ENCODE assay signal across 8 cellular contexts in the genomic region with DNA sequence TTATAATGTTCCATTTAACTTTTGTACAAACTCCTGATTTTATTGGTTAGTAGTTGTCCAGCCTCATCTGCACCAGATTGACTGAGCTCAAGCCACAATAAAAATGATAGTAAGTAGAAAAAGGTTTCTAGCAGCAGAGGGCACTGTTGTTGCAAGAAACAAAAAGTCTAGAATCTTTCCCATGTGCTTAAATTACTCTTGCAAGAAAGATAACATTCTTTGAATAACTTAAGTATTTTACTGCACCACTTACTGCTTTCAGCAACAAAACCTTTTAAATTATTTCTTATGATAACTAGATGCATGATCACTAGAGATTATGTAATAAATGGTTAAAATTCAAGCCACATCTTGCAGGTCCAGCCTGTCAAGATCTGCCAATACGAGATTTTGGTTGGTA. TPM values are rescaled to one million over a fixed set of nuclear protein-coding genes. Genes with fewer than 3 reads are reported as not detected.
A peak's percentile ranks its signal among the peaks of the same experiment; 100 is the strongest.
DNase-seq lines count a peak whose midpoint lies in the region; ATAC-seq, FAIRE-seq and TF ChIP-seq lines count a peak whose summit lies in the region.

No MANE protein-coding gene starts in this region.

- peak; percentile 53 for ATAC-seq in HG03095 (IDR thresholded peaks at IDR 0.05; ENCODE audit: unreplicated experiment)
- no peak for ATAC-seq in activated CD8-positive, alpha-beta memory T cell treated with anti-CD3 and anti-CD28 coated beads, Interleukin-2, amount 10 ng/mL, durations not matched to agents 7 days and 5 days

- H4K8ac ChIP-seq in mesendoderm (ENCODE audit: low read depth, low read length) = no peak overlapping the region

- no peaks in the 10 kb centered on the region for H3K27me3 ChIP-seq in mesendoderm (ENCODE audit: insufficient read depth, low read length, poor library complexity)

- TF ChIP-seq POLR2A in GM12892 (IDR thresholded peaks at IDR 0.05; ENCODE audit: low read depth, low read length) = no peak

- no peak overlapping the region for H3K23ac ChIP-seq in mesendoderm (ENCODE audit: low read length)

- no peak overlapping the region for H2AK5ac ChIP-seq in mesendoderm (ENCODE audit: low read length)

- in situ Hi-C loops in GM13976 (cut with MboI; ENCODE audit: low sequenced_read_pairs, unreplicated experiment) = loop anchor here (25.0 kb wide), 1 partner anchor 180 kb away; no protein-coding TSS in a partner anchor

- H3K4me3 Mint-ChIP-seq in activated CD8-positive, alpha-beta memory T cell treated with anti-CD3 and anti-CD28 coated beads, Interleukin-2, amount 10 ng/mL, durations not matched to agents 7 days and 5 days = no peak overlapping the region

- no peak overlapping the region for H3K4ac ChIP-seq in mesendoderm (ENCODE audit: low read depth, low read length)

- H3K4me1 ChIP-seq in mesendoderm (ENCODE audit: control insufficient read depth, low read depth, low read length) = no peaks in the 10 kb centered on the region

- no peak overlapping the region for H2BK120ac ChIP-seq in mesendoderm (ENCODE audit: low read depth, low read length)

- no peak overlapping the region for H3K18ac ChIP-seq in mesendoderm (ENCODE audit: low read length)

- TF ChIP-seq CTCF in AG04449 (IDR thresholded peaks at IDR 0.05; ENCODE audit: insufficient read depth, low read length, missing control alignments) (peak; percentile 25), GM13976 (IDR thresholded peaks at IDR 0.05; ENCODE audit: borderline replicate concordance, control extremely low read depth, extremely low read depth, insufficient read depth, missing control alignments) (peak; percentile 48)

- H3K79me2 ChIP-seq in mesendoderm (ENCODE audit: control insufficient read depth, insufficient read depth, low read length) = no peaks in the 10 kb centered on the region

- H3K56ac ChIP-seq in mesendoderm (ENCODE audit: low read length) = no peak overlapping the region

- CTCF ChIA-PET in AG04449 (lab: Yijun Ruan, JAX) = interaction anchor here (0.7 to 5.9 kb wide), 21 partner anchors 9 to 193 kb away, joined by 3 to 58 read pairs (median 5); partner anchors contain the start of gene WASL
- CTCF ChIA-PET in activated CD8-positive, alpha-beta memory T cell treated with anti-CD3 and anti-CD28 coated beads, Interleukin-2, amount 10 ng/mL, durations not matched to agents 7 days and 5 days (lab: Charles Lee) = interaction anchor here (0.6 to 2.4 kb wide), 14 partner anchors 8 to 202 kb away, joined by 3 to 28 read pairs (median 4); partner anchors contain the start of gene WASL

- WGBS in mesendoderm (ENCODE audit: extremely low coverage, insufficient coverage, low lambda C conversion rate) = no CpG with 5 or more reads among the region's 1 CpG

- no peaks in the 10 kb centered on the region for H3K79me1 ChIP-seq in mesendoderm (ENCODE audit: low read length)

- H3K36me3 Mint-ChIP-seq in activated CD8-positive, alpha-beta memory T cell treated with anti-CD3 and anti-CD28 coated beads, Interleukin-2, amount 10 ng/mL, durations not matched to agents 7 days and 5 days = peaks cover 10% of the 10 kb centered on the region

- H3K36me3 ChIP-seq in mesendoderm (ENCODE audit: control insufficient read depth, insufficient read depth, low read length) = no peaks in the 10 kb centered on the region

- FAIRE-seq in GM12892 (lab: Jason Lieb, UNC) = no peak

- DNase-seq in AG04449 (ENCODE audit: low read depth, low spot score) (peak; percentile 34), GM13976 (ENCODE audit: low spot score) (no peak), NCI-H82 treated with DMSO at 0.1 percent for 48 hours (lab: John Stamatoyannopoulos, UW; ENCODE audit: unreplicated experiment) (peak; percentile 20), dermis blood vessel endothelial cell (peak; percentile 71), mesendoderm (peak; percentile 74), GM12892 (ENCODE audit: insufficient read length) (no peak)
- no peak for DNase-seq in activated CD8-positive, alpha-beta memory T cell treated with anti-CD3 and anti-CD28 coated beads, Interleukin-2, amount 10 ng/mL, durations not matched to agents 7 days and 5 days

- H3K4me2 ChIP-seq in mesendoderm (ENCODE audit: low read length) = no peak overlapping the region

- H2BK5ac ChIP-seq in mesendoderm (ENCODE audit: low read length) = no peak overlapping the region

- H3K27ac ChIP-seq in mesendoderm (ENCODE audit: low read depth, low read length) = no peak overlapping the region

- no peak overlapping the region for H3K27ac Mint-ChIP-seq in activated CD8-positive, alpha-beta memory T cell treated with anti-CD3 and anti-CD28 coated beads, Interleukin-2, amount 10 ng/mL, durations not matched to agents 7 days and 5 days

- H3K9ac ChIP-seq in mesendoderm (ENCODE audit: low read length) = no peak overlapping the region

- no peaks in the 10 kb centered on the region for H3K9me3 Mint-ChIP-seq in activated CD8-positive, alpha-beta memory T cell treated with anti-CD3 and anti-CD28 coated beads, Interleukin-2, amount 10 ng/mL, durations not matched to agents 7 days and 5 days (ENCODE audit: low read depth)

- no peak overlapping the region for H4K5ac ChIP-seq in mesendoderm (ENCODE audit: low read length)

- no peak overlapping the region for H2BK15ac ChIP-seq in mesendoderm (replicated peaks; ENCODE audit: low read depth)

- no peaks in the 10 kb centered on the region for H3K27me3 Mint-ChIP-seq in activated CD8-positive, alpha-beta memory T cell treated with anti-CD3 and anti-CD28 coated beads, Interleukin-2, amount 10 ng/mL, durations not matched to agents 7 days and 5 days

- H3K4me3 ChIP-seq in AG04449 (ENCODE audit: low read depth, low read length) (no peak overlapping the region), mesendoderm (ENCODE audit: low read length) (no peak overlapping the region)

- POLR2A ChIA-PET in AG04449 (lab: Yijun Ruan, JAX) = no interaction called here

- no peaks in the 10 kb centered on the region for H3K4me1 Mint-ChIP-seq in activated CD8-positive, alpha-beta memory T cell treated with anti-CD3 and anti-CD28 coated beads, Interleukin-2, amount 10 ng/mL, durations not matched to agents 7 days and 5 days

RNA-seq across cellular contexts. Expression of gene LMOD2, which starts 27.0 kb away (rescaled TPM):
- total RNA-seq in dermis blood vessel endothelial cell = not detected in 2 replicates
- 0.03 TPM for polyA plus RNA-seq in mesendoderm (2013, experiment 1 of 2)
- polyA plus RNA-seq in mesendoderm (2013, experiment 2 of 2) = 0.06 TPM
- polyA plus RNA-seq in GM12892 (2012; ENCODE audit: missing spikeins) = not detected
- total RNA-seq in activated CD8-positive, alpha-beta memory T cell treated with anti-CD3 and anti-CD28 coated beads, Interleukin-2, amount 10 ng/mL, durations not matched to agents 7 days and 5 days = not detected

Comparison
In these comparisons a context has a peak if more than half of its experiments do, and no peak if none do; other contexts are left out.
1. DNase-seq: peak in AG04449 (single experiment), NCI-H82 treated with DMSO at 0.1 percent for 48 hours (single experiment), dermis blood vessel endothelial cell (single experiment) and mesendoderm (single experiment); none in GM13976 (single experiment), GM12892 (single experiment) and activated CD8-positive, alpha-beta memory T cell treated with anti-CD3 and anti-CD28 coated beads, Interleukin-2, amount 10 ng/mL, durations not matched to agents 7 days and 5 days (single experiment).